In genomic region chr1:205749094-205749825, GRCh38 we compare ENCODE assay signal across 1 cellular context.
A peak's percentile ranks its signal among the peaks of the same experiment; 100 is the strongest.
TF ChIP-seq lines count a peak whose summit lies in the region.

No MANE protein-coding gene starts in this region.

TF ChIP-seq in HepG2, 621 proteins besides CTCF, POLR2A, EP300 and RAD21 (continued from another document and continues in another):
- TF ChIP-seq BCL6 (CRISPR knock-in tag; IDR thresholded peaks at IDR 0.05): peak; percentile 35; the same call in 1 of the 2 replicates
- peak; percentile 79 for TF ChIP-seq ZFP91 (CRISPR knock-in tag; IDR thresholded peaks at IDR 0.05; ENCODE audit: borderline replicate concordance)
- TF ChIP-seq ZSCAN29 (CRISPR knock-in tag; conservative IDR thresholded peaks at IDR 0.05): peak; percentile 29; the same call in 1 of the 2 replicates
- TF ChIP-seq DR1 (CRISPR knock-in tag; IDR thresholded peaks at IDR 0.05): peak; percentile 66; the same call in 1 of the 2 replicates
- TF ChIP-seq ZNF556 (CRISPR knock-in tag; IDR thresholded peaks at IDR 0.05; ENCODE audit: borderline replicate concordance): peak; percentile 75; the same call in 1 of the 2 replicates
- TF ChIP-seq HMGA1 (CRISPR knock-in tag; conservative IDR thresholded peaks at IDR 0.05): no peak
- TF ChIP-seq HES4 (CRISPR knock-in tag; IDR thresholded peaks at IDR 0.05; ENCODE audit: borderline replicate concordance): 0 out of 2 replicates have a peak, but pooled peaks have one; percentile 29
- TF ChIP-seq TRAFD1 (CRISPR knock-in tag; IDR thresholded peaks at IDR 0.05; ENCODE audit: borderline replicate concordance): no peak
- peak; percentile 68 for TF ChIP-seq ATF7-NPFF (CRISPR knock-in tag; IDR thresholded peaks at IDR 0.05; ENCODE audit: low read depth)
- 0 out of 2 replicates have a peak, but pooled peaks have one; percentile 47 for TF ChIP-seq GFI1 (CRISPR knock-in tag; IDR thresholded peaks at IDR 0.05; ENCODE audit: borderline replicate concordance)
- no peak for TF ChIP-seq AKNA (CRISPR knock-in tag; IDR thresholded peaks at IDR 0.05; ENCODE audit: borderline replicate concordance)
- no peak for TF ChIP-seq CENPBD1 (CRISPR knock-in tag; IDR thresholded peaks at IDR 0.05; ENCODE audit: borderline replicate concordance, low read depth)
- peak; percentile 7; the same call in 1 of the 2 replicates for TF ChIP-seq ZNF329 (CRISPR knock-in tag; IDR thresholded peaks at IDR 0.05; ENCODE audit: low read depth)
- 0 out of 2 replicates have a peak, but pooled peaks have one; percentile 21 for TF ChIP-seq ETV6 (CRISPR knock-in tag; conservative IDR thresholded peaks at IDR 0.05)
- TF ChIP-seq ZBTB7A (CRISPR knock-in tag; IDR thresholded peaks at IDR 0.05): peak; percentile 49
- TF ChIP-seq ZBED4 (CRISPR knock-in tag; IDR thresholded peaks at IDR 0.05; ENCODE audit: borderline replicate concordance): peak; percentile 88
- peak; percentile 77 for TF ChIP-seq HDAC1 (CRISPR knock-in tag; IDR thresholded peaks at IDR 0.05)
- peak; percentile 56; the same call in 1 of the 2 replicates for TF ChIP-seq ZNF460 (CRISPR knock-in tag; IDR thresholded peaks at IDR 0.05; ENCODE audit: borderline replicate concordance)
- TF ChIP-seq HOXA9 (CRISPR knock-in tag; IDR thresholded peaks at IDR 0.05; ENCODE audit: borderline replicate concordance): peak; percentile 36; the same call in 1 of the 2 replicates
- peak; percentile 83 for TF ChIP-seq ZNF639 (CRISPR knock-in tag; conservative IDR thresholded peaks at IDR 0.05)
- TF ChIP-seq KDM1A (CRISPR knock-in tag; IDR thresholded peaks at IDR 0.05): no peak
- TF ChIP-seq SKIL (CRISPR knock-in tag; IDR thresholded peaks at IDR 0.05; ENCODE audit: borderline replicate concordance): peak; percentile 75
- peak; percentile 79; the same call in 1 of the 2 replicates for TF ChIP-seq BCL3 (CRISPR knock-in tag; IDR thresholded peaks at IDR 0.05)
- peak; percentile 75; the same call in 1 of the 2 replicates for TF ChIP-seq HNRNPL (IDR thresholded peaks at IDR 0.05; ENCODE audit: low read depth, low read length)
- TF ChIP-seq RFX3 (CRISPR knock-in tag; IDR thresholded peaks at IDR 0.05): no peak
- TF ChIP-seq ZIK1 (CRISPR knock-in tag; IDR thresholded peaks at IDR 0.05; ENCODE audit: borderline replicate concordance, low read depth): 0 out of 2 replicates have a peak, but pooled peaks have one; percentile 26
- no peak for TF ChIP-seq PRDM15 (CRISPR knock-in tag; IDR thresholded peaks at IDR 0.05)
- TF ChIP-seq KDM3A (CRISPR knock-in tag; IDR thresholded peaks at IDR 0.05; ENCODE audit: low read depth): peak; percentile 90
